Comparison of ENCODE assay signal across 20 cellular contexts in the genomic region with DNA sequence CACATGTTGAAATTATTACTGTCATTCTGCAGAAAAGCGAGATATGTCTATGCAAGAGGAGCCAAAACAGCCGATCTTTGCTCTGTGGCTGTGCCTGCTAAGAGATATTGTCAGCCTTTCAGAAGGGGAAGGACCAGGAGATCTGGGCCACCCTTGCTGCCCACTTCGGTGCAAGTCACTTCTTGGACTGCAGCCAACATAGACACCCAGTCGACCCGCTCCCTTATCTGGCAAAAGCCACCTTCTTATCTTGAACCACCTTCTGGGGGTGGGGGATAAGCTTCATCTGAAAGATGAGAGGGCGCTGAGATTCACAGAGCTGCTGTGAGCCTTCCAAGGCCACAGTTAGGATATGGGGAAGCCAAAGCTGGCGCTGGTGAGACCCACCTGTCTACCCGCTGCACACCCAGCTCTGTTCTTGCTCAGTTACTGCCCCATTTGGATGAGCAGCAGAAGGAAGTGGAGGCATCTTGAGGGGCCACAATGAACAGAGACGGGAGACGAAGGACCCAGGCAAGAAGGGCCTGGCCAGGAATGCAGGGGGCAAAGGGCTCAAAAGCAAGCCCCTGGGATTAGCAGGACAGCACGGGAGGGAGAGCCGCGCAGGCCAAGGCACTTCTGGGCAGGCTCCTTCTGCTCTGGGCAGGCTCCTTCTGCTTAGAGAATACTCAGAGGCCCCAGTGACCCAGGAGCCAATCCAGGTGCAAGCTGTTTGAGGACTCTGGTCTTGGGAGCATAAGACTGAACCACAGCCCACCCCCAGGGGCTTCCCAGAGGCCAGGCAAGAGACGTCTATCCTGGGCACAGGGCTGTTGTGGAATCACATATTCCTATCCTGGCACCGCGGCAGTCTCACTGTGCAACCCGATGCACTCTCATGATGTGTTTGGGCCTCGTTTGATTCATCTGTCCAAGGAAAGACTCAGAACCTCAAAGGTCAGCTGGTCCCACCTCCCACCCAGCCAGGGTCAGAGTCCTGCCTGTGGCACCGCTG. TPM values are rescaled to one million over a fixed set of nuclear protein-coding genes. Genes with fewer than 3 reads are reported as not detected.
A peak's percentile ranks its signal among the peaks of the same experiment; 100 is the strongest.
DNase-seq lines count a peak whose midpoint lies in the region; ATAC-seq and TF ChIP-seq lines count a peak whose summit lies in the region.
"Had no signal": no experiment of that assay in that cellular context is flagged by ENCODE, and none has a peak within 500 bp of the region (broad histone marks: within the 10 kb centered on the region; RNA-seq: fewer than 3 reads in every experiment).

No MANE protein-coding gene starts in this region.

- peaks cover 39% of the 10 kb centered on the region for H3K4me1 Mint-ChIP-seq in CD8-positive, alpha-beta T cell (ENCODE audit: low read depth)
- peaks cover 8% of the 10 kb centered on the region for H3K4me1 Mint-ChIP-seq in chondrocyte (ENCODE audit: low read depth)
- peaks cover 13 to 39% of the 10 kb centered on the region in 2 donors for H3K4me1 Mint-ChIP-seq in natural killer cell treated with Interleukin-12 subunit alpha and Interleukin-12 subunit beta and Interleukin-15 and Interleukin-18, amount 100 ng/mL, for 72 hours (ENCODE audit: low read depth in 2 of 2)

- WGBS in prostate gland = 90% methylated on average over 19 of the region's 19 CpGs

- CTCF ChIA-PET in CD8-positive, alpha-beta T cell (lab: Charles Lee) = interaction anchor here (1.0 kb wide), 1 partner anchor 100 kb away, joined by 3 read pairs; no protein-coding TSS in a partner anchor

- no peaks in the 10 kb centered on the region for H3K9me3 ChIP-seq in CD8-positive, alpha-beta T cell (ENCODE audit: low read length)
- no peaks in the 10 kb centered on the region for H3K9me3 ChIP-seq in KOPT-K1 (ENCODE audit: insufficient read depth, low read length, poor library complexity, severe bottlenecking)
- no peaks in the 10 kb centered on the region for H3K9me3 ChIP-seq in prostate gland
- H3K9me3 ChIP-seq: spleen had no signal

- no peak for TF ChIP-seq POLR2A in prostate gland (IDR thresholded peaks at IDR 0.05)

- peak overlapping the region; percentile 32 for H3K4me3 Mint-ChIP-seq in CD8-positive, alpha-beta T cell
- no peak overlapping the region for H3K4me3 Mint-ChIP-seq in chondrocyte (ENCODE audit: unreplicated experiment)
- no peak overlapping the region for H3K4me3 Mint-ChIP-seq in natural killer cell treated with Interleukin-12 subunit alpha and Interleukin-12 subunit beta and Interleukin-15 and Interleukin-18, amount 100 ng/mL, for 72 hours
- H3K4me3 Mint-ChIP-seq: H9, type B pancreatic cell had no signal

- intact Hi-C loops in CD8-positive, alpha-beta T cell (cut with DNase I, micrococcal nuclease) = no loop called here
- intact Hi-C loops in prostate gland (cut with DNase I) = no loop called here

- no peaks in the 10 kb centered on the region for H3K27me3 ChIP-seq in CD8-positive, alpha-beta T cell (ENCODE audit: insufficient read depth, low read length)
- H3K27me3 ChIP-seq in prostate gland (replicated peaks; ENCODE audit: insufficient read depth) = no peaks in the 10 kb centered on the region
- H3K27me3 ChIP-seq: spleen had no signal

- no peaks in the 10 kb centered on the region for H3K27me3 Mint-ChIP-seq in CD8-positive, alpha-beta T cell (ENCODE audit: low read depth)
- no peaks in the 10 kb centered on the region for H3K27me3 Mint-ChIP-seq in chondrocyte (ENCODE audit: low read depth)
- no peaks in the 10 kb centered on the region for H3K27me3 Mint-ChIP-seq in natural killer cell treated with Interleukin-12 subunit alpha and Interleukin-12 subunit beta and Interleukin-15 and Interleukin-18, amount 100 ng/mL, for 72 hours
- H3K27me3 Mint-ChIP-seq: type B pancreatic cell had no signal

- no peak for ATAC-seq in CD8-positive, alpha-beta T cell
- ATAC-seq in natural killer cell treated with Interleukin-12 subunit alpha and Interleukin-12 subunit beta and Interleukin-15 and Interleukin-18, amount 100 ng/mL, for 72 hours = no peak
- no peak for ATAC-seq in GM18909 (IDR thresholded peaks at IDR 0.05; ENCODE audit: poor library complexity, unreplicated experiment)
- ATAC-seq: left cardiac atrium had no signal

- peaks cover 40% of the 10 kb centered on the region for H3K4me1 ChIP-seq in CD8-positive, alpha-beta T cell (ENCODE audit: insufficient read depth, low read length)
- no peaks in the 10 kb centered on the region for H3K4me1 ChIP-seq in prostate gland (replicated peaks)

- TF ChIP-seq CTCF in CD8-positive, alpha-beta T cell (IDR thresholded peaks at IDR 0.05) = no peak
- TF ChIP-seq CTCF in chondrocyte (IDR thresholded peaks at IDR 0.05) (no peak), prostate gland (IDR thresholded peaks at IDR 0.05) (no peak)

- H3K4me3 ChIP-seq in CD8-positive, alpha-beta T cell (ENCODE audit: low read depth, low read length) = no peak overlapping the region
- H3K4me3 ChIP-seq in prostate gland = no peak overlapping the region
- H3K4me3 ChIP-seq: spleen had no signal

- H3K36me3 ChIP-seq in CD8-positive, alpha-beta T cell (ENCODE audit: insufficient read depth, low read length) = no peaks in the 10 kb centered on the region
- H3K36me3 ChIP-seq in KOPT-K1 (ENCODE audit: insufficient read depth, low read length) (peaks cover 12% of the 10 kb centered on the region; the same call in 1 of the 2 replicates), prostate gland (no peaks in the 10 kb centered on the region)
- H3K36me3 ChIP-seq: spleen had no signal

- no peaks in the 10 kb centered on the region for H3K36me3 Mint-ChIP-seq in CD8-positive, alpha-beta T cell
- no peaks in the 10 kb centered on the region for H3K36me3 Mint-ChIP-seq in chondrocyte (ENCODE audit: low read depth)
- no peaks in the 10 kb centered on the region for H3K36me3 Mint-ChIP-seq in natural killer cell treated with Interleukin-12 subunit alpha and Interleukin-12 subunit beta and Interleukin-15 and Interleukin-18, amount 100 ng/mL, for 72 hours
- H3K36me3 Mint-ChIP-seq: type B pancreatic cell had no signal

- peak overlapping the region; percentile 77 for H3K27ac Mint-ChIP-seq in CD8-positive, alpha-beta T cell
- H3K27ac Mint-ChIP-seq in chondrocyte (ENCODE audit: unreplicated experiment) = no peak overlapping the region
- peak overlapping the region; percentile 88 to 90 for H3K27ac Mint-ChIP-seq in natural killer cell treated with Interleukin-12 subunit alpha and Interleukin-12 subunit beta and Interleukin-15 and Interleukin-18, amount 100 ng/mL, for 72 hours
- H3K27ac Mint-ChIP-seq: type B pancreatic cell had no signal

- POLR2A ChIA-PET in CD8-positive, alpha-beta T cell (lab: Charles Lee) = no interaction called here

- DNase-seq in CD8-positive, alpha-beta T cell = no peak
- DNase-seq in chondrocyte (ENCODE audit: low spot score) (peak; percentile 57), prostate gland (ENCODE audit: low spot score) (no peak), NCI-H2081 treated with DMSO at 0.1 percent for 48 hours (lab: John Stamatoyannopoulos, UW) (no peak)
- no peak for DNase-seq in natural killer cell treated with Interleukin-12 subunit alpha and Interleukin-12 subunit beta and Interleukin-15 and Interleukin-18, amount 100 ng/mL, for 72 hours (ENCODE audit: low spot score)
- DNase-seq: activated naive CD4-positive, alpha-beta T cell treated with Interleukin-2 at 50 U/mL for 16 hours; EL; H9; left cardiac atrium; NCI-H1105; Right ventricle myocardium superior; spleen; stimulated activated CD4-positive, alpha-beta T cell treated with anti-CD3 and anti-CD28 coated beads, Interleukin-4, amount 100 ng/mL, for 4 hours had no signal

- peak overlapping the region; percentile 14 for H3K27ac ChIP-seq in CD8-positive, alpha-beta T cell (ENCODE audit: low read depth, low read length)
- H3K27ac ChIP-seq in KOPT-K1 (ENCODE audit: low read depth, low read length, poor library complexity, severe bottlenecking) (peak overlapping the region; percentile 79), prostate gland (no peak overlapping the region)
- H3K27ac ChIP-seq: VCaP had no signal

- no peaks in the 10 kb centered on the region for H3K9me3 Mint-ChIP-seq in CD8-positive, alpha-beta T cell
- H3K9me3 Mint-ChIP-seq in chondrocyte (ENCODE audit: low read depth) = no peaks in the 10 kb centered on the region
- H3K9me3 Mint-ChIP-seq in natural killer cell treated with Interleukin-12 subunit alpha and Interleukin-12 subunit beta and Interleukin-15 and Interleukin-18, amount 100 ng/mL, for 72 hours = no peaks in the 10 kb centered on the region
- H3K9me3 Mint-ChIP-seq: H9, type B pancreatic cell had no signal

RNA-seq across cellular contexts. Expression of a gene that starts 38.4 kb away (rescaled TPM):
- not detected for total RNA-seq in CD8-positive, alpha-beta T cell
- total RNA-seq in chondrocyte (not detected in 3 replicates), prostate gland (1 to 10 TPM in 1 of 2 donors, under 1 TPM in 1; under 0.01 to 1.1 TPM)
- total RNA-seq in natural killer cell treated with Interleukin-12 subunit alpha and Interleukin-12 subunit beta and Interleukin-15 and Interleukin-18, amount 100 ng/mL, for 72 hours = under 1 TPM in 1 of 2 donors, not detected in 1; 0.02 TPM
- total RNA-seq: fibroblast of lung, glomerular endothelial cell, H9, mesenteric fat pad had no signal

Comparison
In these comparisons a context has a peak if more than half of its experiments do, and no peak if none do; other contexts are left out.
1. H3K27ac ChIP-seq: peak in CD8-positive, alpha-beta T cell (single experiment) and KOPT-K1 (single experiment); none in prostate gland (0 of 2).